In the genomic region with DNA sequence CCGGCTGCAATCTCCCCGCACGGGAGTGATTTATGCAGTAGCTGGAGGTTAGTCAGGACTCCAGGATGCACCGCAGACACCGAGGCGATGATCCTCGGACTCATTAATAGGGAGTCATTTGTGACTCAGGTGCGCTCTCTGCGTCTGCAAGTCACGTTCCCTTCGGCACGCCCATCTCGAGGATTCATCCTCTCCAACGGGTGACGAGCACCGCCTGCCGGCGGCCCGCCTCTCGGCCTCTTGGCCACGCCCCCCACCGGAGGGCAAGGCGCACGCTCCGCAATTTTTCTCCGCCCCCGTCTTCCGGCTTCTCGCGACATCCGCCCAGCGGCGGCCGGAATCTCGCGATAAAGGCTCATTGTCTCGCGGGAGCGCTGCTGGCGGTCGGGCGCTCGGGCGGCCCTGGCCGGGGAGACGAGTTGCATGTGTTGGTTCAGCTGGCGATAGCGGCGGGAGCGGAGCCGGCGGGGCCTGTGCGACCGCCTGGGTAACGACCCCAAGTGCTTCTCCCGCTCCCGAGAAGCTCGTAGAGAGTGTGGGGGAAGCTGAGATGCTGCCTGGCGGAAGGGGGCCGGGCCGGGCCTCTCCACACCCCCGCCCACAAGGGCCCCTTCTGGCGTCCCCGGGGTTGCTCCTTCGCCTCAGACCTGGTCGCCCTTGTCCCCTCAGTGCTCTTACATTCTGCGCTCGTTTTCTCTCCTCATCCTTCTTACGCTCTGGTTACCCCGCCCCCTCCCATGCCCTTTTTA, we compare ENCODE assay signal across 8 cellular contexts. TPM values are rescaled to one million over a fixed set of nuclear protein-coding genes. Genes with fewer than 3 reads are reported as not detected.
DNase-seq lines count a peak whose midpoint lies in the region; ATAC-seq and TF ChIP-seq lines count a peak whose summit lies in the region.

A gene with protein sequence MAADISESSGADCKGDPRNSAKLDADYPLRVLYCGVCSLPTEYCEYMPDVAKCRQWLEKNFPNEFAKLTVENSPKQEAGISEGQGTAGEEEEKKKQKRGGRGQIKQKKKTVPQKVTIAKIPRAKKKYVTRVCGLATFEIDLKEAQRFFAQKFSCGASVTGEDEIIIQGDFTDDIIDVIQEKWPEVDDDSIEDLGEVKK (plus strand): TSS at position 361 of the 749 bp plus-strand sequence. CDS start 878 bp downstream, outside the sequence.

- peak within 1 kb of the TSS; percentile 88 for H3K4me3 Mint-ChIP-seq in GM23338
- H3K4me3 Mint-ChIP-seq in naive B cell = peak within 1 kb of the TSS; percentile 91 to 99 (median 96)
- peak within 1 kb of the TSS; percentile 93 for H3K4me3 Mint-ChIP-seq in stimulated activated memory B cell treated with anti-CD40 and anti-IgM and Interleukin-4, amounts not matched to agents 10 μg/mL and 1 μg/mL and 100 μg/mL, for 72 hours

- no peaks in the 10 kb centered on the region for H3F3A ChIP-seq in GM23338 (replicated peaks; ENCODE audit: low read depth)

- H3K4me3 ChIP-seq in GM23338 = peak within 1 kb of the TSS; percentile 92

- peaks cover 15% of the 10 kb centered on the region; the same call in 1 of the 2 replicates for H4K20me1 ChIP-seq in GM23338 (replicated peaks; ENCODE audit: insufficient read depth)

- H3K27me3 ChIP-seq in GM23338 (ENCODE audit: insufficient read depth) = no peaks in the 10 kb centered on the region

- peaks cover 25% of the 10 kb centered on the region for H3K4me1 Mint-ChIP-seq in GM23338
- peaks cover 46 to 53% (median 50%) of the 10 kb centered on the region in 3 donors for H3K4me1 Mint-ChIP-seq in naive B cell
- peaks cover 62% of the 10 kb centered on the region for H3K4me1 Mint-ChIP-seq in stimulated activated memory B cell treated with anti-CD40 and anti-IgM and Interleukin-4, amounts not matched to agents 10 μg/mL and 1 μg/mL and 100 μg/mL, for 72 hours

- peak; percentile 98 for DNase-seq in EL
- DNase-seq in GM23338 (ENCODE audit: low spot score) = peak; percentile 99
- peak; percentile 96 for DNase-seq in LHCN-M2 (ENCODE audit: low read depth)
- DNase-seq in RPMI7951 (ENCODE audit: low read depth) = peak; percentile 92
- peak; percentile 99 for DNase-seq in activated T-helper 1 cell treated with anti-CD3 and anti-CD28 coated beads, Interleukin-2, amount 50 U/mL, for 16 hours (ENCODE audit: low read depth in 1 of 2, low spot score in 1 of 2)
- peak; percentile 93 for DNase-seq in fibroblast of gingiva (ENCODE audit: low read depth)
- peak; percentile 100 for DNase-seq in naive B cell

- peaks cover 13% of the 10 kb centered on the region for H3K4me1 ChIP-seq in GM23338 (ENCODE audit: insufficient read depth)

- ATAC-seq in GM23338 (peak; percentile 91), naive B cell (ENCODE audit: low read depth in 2 of 2) (peak; percentile 84 to 88)
- peak; percentile 99 for ATAC-seq in stimulated activated memory B cell treated with anti-CD40 and anti-IgM and Interleukin-4, amounts not matched to agents 10 μg/mL and 1 μg/mL and 100 μg/mL, for 72 hours

- no peaks in the 10 kb centered on the region for H3K9me2 ChIP-seq in GM23338 (ENCODE audit: insufficient read depth)

- peak within 1 kb of the TSS; percentile 92 for H3K4me2 ChIP-seq in GM23338

- H3K27me3 Mint-ChIP-seq in GM23338 (ENCODE audit: insufficient read depth, low read depth, poor library complexity) = peaks cover 6% of the 10 kb centered on the region
- H3K27me3 Mint-ChIP-seq in naive B cell = no peaks in the 10 kb centered on the region
- no peaks in the 10 kb centered on the region for H3K27me3 Mint-ChIP-seq in stimulated activated memory B cell treated with anti-CD40 and anti-IgM and Interleukin-4, amounts not matched to agents 10 μg/mL and 1 μg/mL and 100 μg/mL, for 72 hours

- peak within 1 kb of the TSS; percentile 96 for H3K27ac ChIP-seq in GM23338 (ENCODE audit: low read depth)

- peaks cover 50% of the 10 kb centered on the region for H3K36me3 Mint-ChIP-seq in GM23338 (ENCODE audit: low read depth)
- peaks cover 16 to 40% of the 10 kb centered on the region in 2 donors for H3K36me3 Mint-ChIP-seq in naive B cell
- H3K36me3 Mint-ChIP-seq in stimulated activated memory B cell treated with anti-CD40 and anti-IgM and Interleukin-4, amounts not matched to agents 10 μg/mL and 1 μg/mL and 100 μg/mL, for 72 hours = peaks cover 37% of the 10 kb centered on the region

- peaks cover 48% of the 10 kb centered on the region for H3K79me2 ChIP-seq in GM23338 (replicated peaks; ENCODE audit: insufficient read depth)

- no peak within 1 kb of the TSS for H2AFZ ChIP-seq in GM23338

- H3K36me3 ChIP-seq in GM23338 (ENCODE audit: insufficient read depth) = peaks cover 34% of the 10 kb centered on the region

- peaks cover 3% of the 10 kb centered on the region; the same call in 1 of the 3 replicates for H3K9me3 Mint-ChIP-seq in GM23338
- no peaks in the 10 kb centered on the region for H3K9me3 Mint-ChIP-seq in naive B cell
- H3K9me3 Mint-ChIP-seq in stimulated activated memory B cell treated with anti-CD40 and anti-IgM and Interleukin-4, amounts not matched to agents 10 μg/mL and 1 μg/mL and 100 μg/mL, for 72 hours = no peaks in the 10 kb centered on the region

- TF ChIP-seq CTCF in GM23338 (conservative IDR thresholded peaks at IDR 0.05; ENCODE audit: low read depth in 2 of 2) = peak; percentile 61 to 88

- H3K27ac Mint-ChIP-seq in GM23338 (peak within 1 kb of the TSS; percentile 100), naive B cell (peak within 1 kb of the TSS; percentile 97 to 99 (median 97))
- H3K27ac Mint-ChIP-seq in stimulated activated memory B cell treated with anti-CD40 and anti-IgM and Interleukin-4, amounts not matched to agents 10 μg/mL and 1 μg/mL and 100 μg/mL, for 72 hours = peak within 1 kb of the TSS; percentile 94

TF ChIP-seq in GM23338, 12 proteins besides CTCF, POLR2A, EP300 and RAD21 (continues in another document):
- TF ChIP-seq ZNF114 (CRISPR knock-in tag; IDR thresholded peaks at IDR 0.05) (no peak), NANOG (IDR thresholded peaks at IDR 0.05; ENCODE audit: borderline replicate concordance) (no peak), CREB1 (CRISPR knock-in tag; IDR thresholded peaks at IDR 0.05; ENCODE audit: low read depth) (peak; percentile 72), JUNB (IDR thresholded peaks at IDR 0.05; ENCODE audit: unreplicated experiment) (no peak), STAT1 (IDR thresholded peaks at IDR 0.05; ENCODE audit: unreplicated experiment) (no peak), EZH2phosphoT487 (IDR thresholded peaks at IDR 0.05; ENCODE audit: unreplicated experiment) (no peak), EZH2 (IDR thresholded peaks at IDR 0.05; ENCODE audit: low read depth, unreplicated experiment) (no peak), POLR2AphosphoS5 (IDR thresholded peaks at IDR 0.05; ENCODE audit: low read depth) (peak; percentile 97)
- TF ChIP-seq, protein P1, sequence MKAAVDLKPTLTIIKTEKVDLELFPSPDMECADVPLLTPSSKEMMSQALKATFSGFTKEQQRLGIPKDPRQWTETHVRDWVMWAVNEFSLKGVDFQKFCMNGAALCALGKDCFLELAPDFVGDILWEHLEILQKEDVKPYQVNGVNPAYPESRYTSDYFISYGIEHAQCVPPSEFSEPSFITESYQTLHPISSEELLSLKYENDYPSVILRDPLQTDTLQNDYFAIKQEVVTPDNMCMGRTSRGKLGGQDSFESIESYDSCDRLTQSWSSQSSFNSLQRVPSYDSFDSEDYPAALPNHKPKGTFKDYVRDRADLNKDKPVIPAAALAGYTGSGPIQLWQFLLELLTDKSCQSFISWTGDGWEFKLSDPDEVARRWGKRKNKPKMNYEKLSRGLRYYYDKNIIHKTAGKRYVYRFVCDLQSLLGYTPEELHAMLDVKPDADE (IDR thresholded peaks at IDR 0.05) = peak; percentile 78; the same call in 1 of the 2 replicates
- TF ChIP-seq, protein P2, sequence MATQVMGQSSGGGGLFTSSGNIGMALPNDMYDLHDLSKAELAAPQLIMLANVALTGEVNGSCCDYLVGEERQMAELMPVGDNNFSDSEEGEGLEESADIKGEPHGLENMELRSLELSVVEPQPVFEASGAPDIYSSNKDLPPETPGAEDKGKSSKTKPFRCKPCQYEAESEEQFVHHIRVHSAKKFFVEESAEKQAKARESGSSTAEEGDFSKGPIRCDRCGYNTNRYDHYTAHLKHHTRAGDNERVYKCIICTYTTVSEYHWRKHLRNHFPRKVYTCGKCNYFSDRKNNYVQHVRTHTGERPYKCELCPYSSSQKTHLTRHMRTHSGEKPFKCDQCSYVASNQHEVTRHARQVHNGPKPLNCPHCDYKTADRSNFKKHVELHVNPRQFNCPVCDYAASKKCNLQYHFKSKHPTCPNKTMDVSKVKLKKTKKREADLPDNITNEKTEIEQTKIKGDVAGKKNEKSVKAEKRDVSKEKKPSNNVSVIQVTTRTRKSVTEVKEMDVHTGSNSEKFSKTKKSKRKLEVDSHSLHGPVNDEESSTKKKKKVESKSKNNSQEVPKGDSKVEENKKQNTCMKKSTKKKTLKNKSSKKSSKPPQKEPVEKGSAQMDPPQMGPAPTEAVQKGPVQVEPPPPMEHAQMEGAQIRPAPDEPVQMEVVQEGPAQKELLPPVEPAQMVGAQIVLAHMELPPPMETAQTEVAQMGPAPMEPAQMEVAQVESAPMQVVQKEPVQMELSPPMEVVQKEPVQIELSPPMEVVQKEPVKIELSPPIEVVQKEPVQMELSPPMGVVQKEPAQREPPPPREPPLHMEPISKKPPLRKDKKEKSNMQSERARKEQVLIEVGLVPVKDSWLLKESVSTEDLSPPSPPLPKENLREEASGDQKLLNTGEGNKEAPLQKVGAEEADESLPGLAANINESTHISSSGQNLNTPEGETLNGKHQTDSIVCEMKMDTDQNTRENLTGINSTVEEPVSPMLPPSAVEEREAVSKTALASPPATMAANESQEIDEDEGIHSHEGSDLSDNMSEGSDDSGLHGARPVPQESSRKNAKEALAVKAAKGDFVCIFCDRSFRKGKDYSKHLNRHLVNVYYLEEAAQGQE (IDR thresholded peaks at IDR 0.05; ENCODE audit: unreplicated experiment) = no peak

RNA-seq across cellular contexts. Expression of the gene that starts here (rescaled TPM):
- total RNA-seq in GM23338 (2014; rRNA removed; shearing (Covaris generic)) = 55.2 and 55.8 TPM in 2 replicates
- polyA plus RNA-seq in GM23338 (2016; fragmentation: Nextera tagmentation; extraction: Ambion mirVana) = 129 and 130 TPM in 2 replicates
- total RNA-seq in LHCN-M2 (2014; rRNA removed) = 46.4 and 48.8 TPM in 2 replicates
- polyA plus RNA-seq in LHCN-M2 (2012) = 32.9 TPM
- 36.0 and 41.9 TPM in 2 replicates for total RNA-seq in RPMI7951 (2014; rRNA removed; shearing (Covaris generic))
- polyA plus RNA-seq in naive B cell (ENCODE audit: low read depth in 6 of 6) = 100 to 1,000 TPM in 1 of 6 donors, 10 to 100 TPM in 5; 67.0 to 103 (median 79.7) TPM

Comparison
In these comparisons a context has a peak if more than half of its experiments do, and no peak if none do; other contexts are left out.
1. Peak in every context shown above with its lines: DNase-seq, ATAC-seq, H3K4me3 ChIP-seq and H3K27ac ChIP-seq.